Comparison of ENCODE assay signal across 1 cellular context in genomic region chr3:15427182-15427880, GRCh38.
TF ChIP-seq lines count a peak whose summit lies in the region.

Gene EAF1, plus strand, starts transcription at chr3:15427598. Its CDS starts 182 bp downstream, at chr3:15427780.
A gene with protein sequence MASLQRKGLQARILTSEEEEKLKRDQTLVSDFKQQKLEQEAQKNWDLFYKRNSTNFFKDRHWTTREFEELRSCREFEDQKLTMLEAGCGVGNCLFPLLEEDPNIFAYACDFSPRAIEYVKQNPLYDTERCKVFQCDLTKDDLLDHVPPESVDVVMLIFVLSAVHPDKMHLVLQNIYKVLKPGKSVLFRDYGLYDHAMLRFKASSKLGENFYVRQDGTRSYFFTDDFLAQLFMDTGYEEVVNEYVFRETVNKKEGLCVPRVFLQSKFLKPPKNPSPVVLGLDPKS (minus strand): TSS chr3:15427544. CDS start chr3:15426511, 1,033 bp downstream.

TF ChIP-seq in SK-N-SH treated with all-trans-retinoic acid at 6 μM for 48 hours, 23 proteins besides CTCF, POLR2A, EP300 and RAD21 (continued from another document):
- TF ChIP-seq ZNF70 (CRISPR knock-in tag; IDR thresholded peaks at IDR 0.05) = no peak
- TF ChIP-seq ZFP30 (CRISPR knock-in tag; IDR thresholded peaks at IDR 0.05) = no peak
- no peak for TF ChIP-seq ZNF8 (CRISPR knock-in tag; IDR thresholded peaks at IDR 0.05)
- TF ChIP-seq PATZ1 (CRISPR knock-in tag; IDR thresholded peaks at IDR 0.05; ENCODE audit: borderline replicate concordance) = no peak
- no peak for TF ChIP-seq TOX (CRISPR knock-in tag; IDR thresholded peaks at IDR 0.05; ENCODE audit: borderline replicate concordance)
